ENCODE assay signal across 24 cellular contexts in the genomic region with DNA sequence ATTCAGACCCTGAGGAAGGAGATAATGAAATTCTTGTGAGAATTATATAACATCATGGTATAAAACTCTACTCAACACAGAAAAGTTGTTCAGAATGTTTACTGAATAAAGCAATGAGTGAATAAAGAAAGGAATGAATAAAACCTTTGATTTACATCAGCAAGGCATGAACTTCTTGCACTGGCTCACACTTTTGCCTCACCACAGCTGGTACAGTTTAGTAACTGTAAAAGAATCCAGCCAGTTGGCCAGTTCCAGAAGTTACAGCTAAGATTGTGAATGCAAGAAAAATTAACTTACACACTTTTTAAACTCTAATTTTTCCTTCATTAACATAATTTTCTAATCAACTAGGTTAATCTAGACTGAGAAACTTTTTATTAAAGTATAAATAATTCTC.
"Had no signal": no experiment of that assay in that cellular context is flagged by ENCODE, and none has a peak within 500 bp of the region (broad histone marks: within the 10 kb centered on the region; RNA-seq: fewer than 3 reads in every experiment).

No MANE protein-coding gene starts in this region.

- H3K27ac Mint-ChIP-seq: activated B cell treated with CpG ODN at 0.5 μM for 24 hours; activated CD4-positive, alpha-beta memory T cell treated with anti-CD3 and anti-CD28 coated beads, Interleukin-2, amount 10 ng/mL, durations not matched to agents 7 days and 5 days; activated CD8-positive, alpha-beta memory T cell treated with anti-CD3 and anti-CD28 coated beads, Interleukin-2, amount 10 ng/mL, durations not matched to agents 7 days and 5 days; activated naive CD4-positive, alpha-beta T cell treated with anti-CD3 and anti-CD28 coated beads for 36 hours; activated T-helper 17 cell treated with anti-CD3 and anti-CD28 coated beads, Interleukin-2, amount 50 U/mL, for 72 hours; immature natural killer cell; memory B cell; naive thymus-derived CD4-positive, alpha-beta T cell; neural progenitor cell; T-helper 2 cell treated with Interferon-gamma antibody and Interleukin-4, amounts not matched to agents 5 μg/mL and 100 μg/mL, for 36 hours had no signal

- H3K4me3 ChIP-seq: cardiac muscle cell, dorsolateral prefrontal cortex, mucosa of descending colon, neural progenitor cell, prostate gland, right atrium auricular region, SJSA1, stomach, thoracic aorta, upper lobe of right lung had no signal

- H3K4me1 ChIP-seq: neural progenitor cell, prostate gland, right atrium auricular region, SJSA1, stomach, upper lobe of right lung had no signal

- H3K27me3 ChIP-seq: cardiac muscle cell, dorsolateral prefrontal cortex, neural progenitor cell, right atrium auricular region, SJSA1, stomach, upper lobe of right lung had no signal

- H2AFZ ChIP-seq: neural progenitor cell had no signal

- H3K4me2 ChIP-seq: neural progenitor cell had no signal

- H3K36me3 Mint-ChIP-seq: activated CD8-positive, alpha-beta memory T cell treated with anti-CD3 and anti-CD28 coated beads, Interleukin-2, amount 10 ng/mL, durations not matched to agents 7 days and 5 days; immature natural killer cell; memory B cell; neural progenitor cell had no signal

- H3K9me3 ChIP-seq: prostate gland, right atrium auricular region, SJSA1, thoracic aorta, upper lobe of right lung had no signal

- H3K27me3 Mint-ChIP-seq: activated B cell treated with CpG ODN at 0.5 μM for 24 hours; activated CD4-positive, alpha-beta memory T cell treated with anti-CD3 and anti-CD28 coated beads, Interleukin-2, amount 10 ng/mL, durations not matched to agents 7 days and 5 days; activated CD8-positive, alpha-beta memory T cell treated with anti-CD3 and anti-CD28 coated beads, Interleukin-2, amount 10 ng/mL, durations not matched to agents 7 days and 5 days; activated T-helper 17 cell treated with anti-CD3 and anti-CD28 coated beads, Interleukin-2, amount 50 U/mL, for 72 hours; memory B cell; naive thymus-derived CD4-positive, alpha-beta T cell had no signal

- FAIRE-seq: small intestine had no signal

- H3K36me3 ChIP-seq: cardiac muscle cell, neural progenitor cell, prostate gland, right atrium auricular region, SJSA1, stomach, thoracic aorta, upper lobe of right lung had no signal

- H3K4me3 Mint-ChIP-seq: activated B cell treated with CpG ODN at 0.5 μM for 24 hours; activated CD4-positive, alpha-beta memory T cell treated with anti-CD3 and anti-CD28 coated beads, Interleukin-2, amount 10 ng/mL, durations not matched to agents 7 days and 5 days; activated CD8-positive, alpha-beta memory T cell treated with anti-CD3 and anti-CD28 coated beads, Interleukin-2, amount 10 ng/mL, durations not matched to agents 7 days and 5 days; activated naive CD4-positive, alpha-beta T cell treated with anti-CD3 and anti-CD28 coated beads for 36 hours; activated T-helper 17 cell treated with anti-CD3 and anti-CD28 coated beads, Interleukin-2, amount 50 U/mL, for 72 hours; immature natural killer cell; memory B cell; naive thymus-derived CD4-positive, alpha-beta T cell; neural progenitor cell; T-helper 2 cell treated with Interferon-gamma antibody and Interleukin-4, amounts not matched to agents 5 μg/mL and 100 μg/mL, for 36 hours had no signal

- H3K4me1 Mint-ChIP-seq: activated B cell treated with CpG ODN at 0.5 μM for 24 hours; activated CD4-positive, alpha-beta memory T cell treated with anti-CD3 and anti-CD28 coated beads, Interleukin-2, amount 10 ng/mL, durations not matched to agents 7 days and 5 days; activated CD8-positive, alpha-beta memory T cell treated with anti-CD3 and anti-CD28 coated beads, Interleukin-2, amount 10 ng/mL, durations not matched to agents 7 days and 5 days; activated T-helper 17 cell treated with anti-CD3 and anti-CD28 coated beads, Interleukin-2, amount 50 U/mL, for 72 hours; immature natural killer cell; memory B cell; naive thymus-derived CD4-positive, alpha-beta T cell; neural progenitor cell had no signal

- H3K27ac ChIP-seq: cardiac muscle cell, dorsolateral prefrontal cortex, neural progenitor cell, prostate gland, right atrium auricular region, SJSA1, stomach, thoracic aorta, upper lobe of right lung had no signal

- H3K9ac ChIP-seq: neural progenitor cell had no signal

- DNase-seq: activated B cell treated with CpG ODN at 0.5 μM for 24 hours; activated CD4-positive, alpha-beta memory T cell treated with anti-CD3 and anti-CD28 coated beads, Interleukin-2, amount 10 ng/mL, durations not matched to agents 7 days and 5 days; activated CD4-positive, alpha-beta T cell treated with anti-CD3 and anti-CD28 coated beads for 48 hours; activated CD8-positive, alpha-beta memory T cell treated with anti-CD3 and anti-CD28 coated beads, Interleukin-2, amount 10 ng/mL, durations not matched to agents 7 days and 5 days; activated naive CD4-positive, alpha-beta T cell treated with anti-CD3 and anti-CD28 coated beads for 36 hours; aorta; dorsolateral prefrontal cortex; immature natural killer cell; mucosa of descending colon; naive thymus-derived CD4-positive, alpha-beta T cell; small intestine; stimulated activated CD4-positive, alpha-beta T cell treated with anti-CD3 and anti-CD28 coated beads, Interleukin-15, amount 100 ng/mL, for 24 hours; stimulated activated CD4-positive, alpha-beta T cell treated with anti-CD3 and anti-CD28 coated beads, Interleukin-2, amount 100 ng/mL, for 48 hours; stomach; upper lobe of right lung had no signal
